In genomic region chr15:89043031-89044002, GRCh38 we compare ENCODE assay signal across 21 cellular contexts.
"Had no signal": no experiment of that assay in that cellular context is flagged by ENCODE, and none has a peak within 500 bp of the region (broad histone marks: within the 10 kb centered on the region; RNA-seq: fewer than 3 reads in every experiment).

No MANE protein-coding gene starts in this region.

- H3K4me3 ChIP-seq: esophagus squamous epithelium, gastroesophageal sphincter, left ventricle myocardium inferior, lower lobe of right lung, neural progenitor cell, sigmoid colon, skin epidermis, stomach had no signal

- H2AFZ ChIP-seq: neural progenitor cell had no signal

- H3K9me3 ChIP-seq: esophagus squamous epithelium, gastroesophageal sphincter, left ventricle myocardium inferior, lower lobe of right lung, sigmoid colon, stomach had no signal

- DNase-seq: dermis blood vessel endothelial cell; esophagus squamous epithelium; foreskin fibroblast; glutamatergic neuron; islet precursor cell; left ventricle myocardium inferior; lower lobe of right lung; midbrain; occipital lobe; sigmoid colon; stimulated activated naive CD4-positive, alpha-beta T cell; stomach; substantia nigra had no signal

- H3K27ac ChIP-seq: left ventricle myocardium inferior, lower lobe of right lung, neural progenitor cell, skin epidermis had no signal

- H3K36me3 ChIP-seq: esophagus squamous epithelium, gastroesophageal sphincter, left ventricle myocardium inferior, lower lobe of right lung, neural progenitor cell, sigmoid colon, stomach had no signal

- H3K4me1 ChIP-seq: left ventricle myocardium inferior, lower lobe of right lung, neural progenitor cell, stomach had no signal

- FAIRE-seq: colon, urothelium cell line had no signal

- H3K27ac Mint-ChIP-seq: memory B cell; natural killer cell treated with Interleukin-12 subunit alpha and Interleukin-12 subunit beta and Interleukin-15 and Interleukin-18, amount 100 ng/mL, for 72 hours; neural progenitor cell; type B pancreatic cell had no signal

- H3K9me3 Mint-ChIP-seq: memory B cell; natural killer cell treated with Interleukin-12 subunit alpha and Interleukin-12 subunit beta and Interleukin-15 and Interleukin-18, amount 100 ng/mL, for 72 hours; type B pancreatic cell had no signal

- ATAC-seq: gastroesophageal sphincter; lower lobe of right lung; natural killer cell treated with Interleukin-12 subunit alpha and Interleukin-12 subunit beta and Interleukin-15 and Interleukin-18, amount 100 ng/mL, for 72 hours had no signal

- H3K4me1 Mint-ChIP-seq: memory B cell, neural progenitor cell had no signal

- H3K27me3 ChIP-seq: gastroesophageal sphincter, neural progenitor cell, sigmoid colon, stomach had no signal

- H3K4me2 ChIP-seq: neural progenitor cell had no signal

- H3K9ac ChIP-seq: neural progenitor cell had no signal

- H3K36me3 Mint-ChIP-seq: memory B cell; natural killer cell treated with Interleukin-12 subunit alpha and Interleukin-12 subunit beta and Interleukin-15 and Interleukin-18, amount 100 ng/mL, for 72 hours; neural progenitor cell; type B pancreatic cell had no signal

- H3K4me3 Mint-ChIP-seq: memory B cell; natural killer cell treated with Interleukin-12 subunit alpha and Interleukin-12 subunit beta and Interleukin-15 and Interleukin-18, amount 100 ng/mL, for 72 hours; neural progenitor cell; type B pancreatic cell had no signal
